ENCODE assay signal across 9 cellular contexts in the genomic region with DNA sequence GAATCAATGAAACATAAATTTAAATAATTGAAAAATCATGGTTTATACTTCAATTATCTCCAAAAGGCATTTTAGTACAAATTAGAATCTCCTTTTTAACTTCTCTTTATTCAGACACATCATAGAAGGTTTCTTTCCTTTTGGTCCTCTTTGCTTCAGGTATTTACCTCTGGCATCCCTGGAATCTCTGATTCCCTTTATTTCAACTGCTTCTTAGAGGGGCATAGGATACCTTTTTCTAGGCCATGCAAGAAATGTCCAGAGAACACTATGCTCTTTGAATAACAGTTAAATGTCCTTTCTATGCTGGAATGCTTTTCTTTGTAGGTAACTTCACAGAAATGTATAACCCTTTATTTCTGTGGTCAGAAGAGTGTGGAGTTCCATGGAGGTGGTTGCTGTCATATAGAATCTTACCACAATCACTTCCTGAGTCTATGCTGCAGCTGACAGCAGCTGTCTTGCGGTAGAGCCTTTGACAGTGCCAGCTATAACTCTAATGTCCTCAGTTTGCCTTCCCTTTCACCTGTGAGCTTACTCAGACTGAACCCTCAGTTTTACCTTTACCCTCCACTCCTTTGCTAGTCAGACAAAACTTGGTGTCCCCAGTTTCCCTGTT. TPM values are rescaled to one million over a fixed set of nuclear protein-coding genes. Genes with fewer than 3 reads are reported as not detected.
DNase-seq lines count a peak whose midpoint lies in the region; ATAC-seq, FAIRE-seq and TF ChIP-seq lines count a peak whose summit lies in the region.
"Had no signal": no experiment of that assay in that cellular context is flagged by ENCODE, and none has a peak within 500 bp of the region (broad histone marks: within the 10 kb centered on the region; RNA-seq: fewer than 3 reads in every experiment).

No MANE protein-coding gene starts in this region.

- H3K79me2 ChIP-seq in keratinocyte (ENCODE audit: control insufficient read depth, insufficient read depth, low read length) = peaks cover 96% of the 10 kb centered on the region

- H3K9me1 ChIP-seq in keratinocyte (ENCODE audit: control insufficient read depth, extremely low read depth, insufficient read depth, low read length) = peaks cover 5% of the 10 kb centered on the region

- DNase-seq in keratinocyte (ENCODE audit: low read depth, low spot score) (no peak), amniotic stem cell (lab: John Stamatoyannopoulos, UW) (no peak), H7 (no peak), NCI-H146 treated with DMSO at 0.1 percent for 48 hours (lab: John Stamatoyannopoulos, UW; ENCODE audit: unreplicated experiment) (no peak), cerebellar cortex (ENCODE audit: low spot score) (no peak)
- DNase-seq: naive B cell had no signal

- dilution Hi-C loops in keratinocyte (cut with MboI; ENCODE audit: extremely low pct_ligation_motif_present, low sequenced_read_pairs) = no loop called here

- ATAC-seq in GM18858 (IDR thresholded peaks at IDR 0.05; ENCODE audit: unreplicated experiment) = peak; percentile 89
- ATAC-seq in GM21825 (IDR thresholded peaks at IDR 0.05; ENCODE audit: unreplicated experiment) = peak; percentile 98

- H3K4me1 ChIP-seq in keratinocyte (ENCODE audit: control insufficient read depth, extremely low read depth, insufficient read depth, low read length) = peaks cover 85% of the 10 kb centered on the region

- H3K36me3 ChIP-seq in keratinocyte (ENCODE audit: control insufficient read depth in 2 of 2, extremely low read depth in 1 of 2, insufficient read depth in 2 of 2, low read length in 2 of 2) = peaks cover 17 to 41% of the 10 kb centered on the region in 2 experiments
- H3K36me3 ChIP-seq in H7 (replicated peaks; ENCODE audit: control insufficient read depth, insufficient read depth, low read length) = no peaks in the 10 kb centered on the region

- no peak for TF ChIP-seq CTCF in keratinocyte (optimal IDR thresholded peaks at IDR 0.05 in 1 of 3, IDR thresholded peaks at IDR 0.05 in 1 of 3, conservative IDR thresholded peaks at IDR 0.05 in 1 of 3; ENCODE audit: extremely low read depth in 1 of 3, insufficient read depth in 2 of 3, low read length in 3 of 3)

- no peak overlapping the region for H2AFZ ChIP-seq in keratinocyte (ENCODE audit: control insufficient read depth, low read length)

- peak overlapping the region; percentile 47 for H3K9ac ChIP-seq in keratinocyte (ENCODE audit: control insufficient read depth, extremely low read depth, insufficient read depth, low read length)

- H3K4me3 ChIP-seq in keratinocyte (ENCODE audit: control insufficient read depth in 2 of 3, extremely low read depth in 1 of 3, insufficient read depth in 2 of 3, low read depth in 1 of 3, low read length in 3 of 3) (peak overlapping the region in 1 of 3 experiments; percentile 15), H7 (ENCODE audit: insufficient read depth, low read depth, low read length) (no peak overlapping the region)

- peaks cover 31% of the 10 kb centered on the region for H4K20me1 ChIP-seq in keratinocyte (ENCODE audit: control insufficient read depth, extremely low read depth, insufficient read depth, low read length)

- H3K27me3 ChIP-seq in keratinocyte (ENCODE audit: control insufficient read depth, extremely low read depth, insufficient read depth, low read length) (no peaks in the 10 kb centered on the region), H7 (ENCODE audit: control insufficient read depth, insufficient read depth, low read length) (no peaks in the 10 kb centered on the region)

- FAIRE-seq in keratinocyte (lab: Jason Lieb, UNC) = no peak

- TF ChIP-seq EP300 in Ishikawa (IDR thresholded peaks at IDR 0.05; ENCODE audit: borderline replicate concordance) = no peak

- H3K4me2 ChIP-seq in keratinocyte (ENCODE audit: control insufficient read depth, extremely low read depth, insufficient read depth, low read depth, low read length) = peak overlapping the region; percentile 49

- H3K27ac ChIP-seq in keratinocyte (ENCODE audit: control insufficient read depth, insufficient read depth, low read length) = peak overlapping the region; percentile 75

- TF ChIP-seq RAD21 in Ishikawa (IDR thresholded peaks at IDR 0.05; ENCODE audit: low read depth) = no peak

- no peaks in the 10 kb centered on the region for H3K9me3 ChIP-seq in keratinocyte (ENCODE audit: control insufficient read depth, low read depth, low read length)

TF ChIP-seq in Ishikawa, 13 proteins besides CTCF, POLR2A, EP300 and RAD21:
- no peak for TF ChIP-seq TCF12 (IDR thresholded peaks at IDR 0.05; ENCODE audit: low read depth)
- TF ChIP-seq TEAD4 (IDR thresholded peaks at IDR 0.05) = 0 out of 2 replicates have a peak, but pooled peaks have one; percentile 10
- TF ChIP-seq FOXM1 (IDR thresholded peaks at IDR 0.05; ENCODE audit: borderline replicate concordance, low read depth) = no peak
- TF ChIP-seq EGR1 (IDR thresholded peaks at IDR 0.05) = no peak
- TF ChIP-seq NFIC (IDR thresholded peaks at IDR 0.05) = no peak

RNA-seq across cellular contexts. Expression of gene LAMC2, which starts 8.6 kb away (rescaled TPM):
- polyA plus RNA-seq in keratinocyte = 1,627 to 2,571 TPM (median 2,208 TPM) in 3 replicates
- polyA plus RNA-seq in keratinocyte (2011; ENCODE audit: low read depth) = 350 TPM
- polyA plus RNA-seq in keratinocyte (2011; cell fraction: cytosol; rRNA removed) = 688 and 783 TPM in 2 replicates
- polyA plus RNA-seq in keratinocyte (2011; cell fraction: nucleus; rRNA removed) = 3,724 and 4,110 TPM in 2 replicates
- 312 and 2,583 TPM in 2 replicates for polyA plus RNA-seq in keratinocyte (2012; ENCODE audit: low replicate concordance)
- 2,532 to 3,187 TPM (median 2,714 TPM) in 3 replicates for polyA minus RNA-seq in keratinocyte
- polyA minus RNA-seq in keratinocyte (2011; cell fraction: cytosol; rRNA and poly(A)+ RNA removed) = 1,597 TPM
- 4,972 and 7,290 TPM in 2 replicates for polyA minus RNA-seq in keratinocyte (2011; cell fraction: nucleus; rRNA and poly(A)+ RNA removed)
- total RNA-seq in H7 (2014; rRNA removed; shearing (Covaris generic)) = 2.0 and 3.0 TPM in 2 replicates
